In genomic region chr4:72536443-72536842, GRCh38 we compare ENCODE assay signal across 9 cellular contexts. TPM values are rescaled to one million over a fixed set of nuclear protein-coding genes. Genes with fewer than 3 reads are reported as not detected.
"Had no signal": no experiment of that assay in that cellular context is flagged by ENCODE, and none has a peak within 500 bp of the region (broad histone marks: within the 10 kb centered on the region; RNA-seq: fewer than 3 reads in every experiment).

No MANE protein-coding gene starts in this region.

- H3K4me3 ChIP-seq: GM23248, HAP-1 had no signal

- H3K9me3 ChIP-seq: HAP-1 had no signal

- H3K9ac ChIP-seq: GM23248 had no signal

- H3K4me1 ChIP-seq: HAP-1 had no signal

- H2AFZ ChIP-seq: GM23248 had no signal

- ATAC-seq: HCT116, HepG2 had no signal

- H3K36me3 ChIP-seq: HAP-1 had no signal

- FAIRE-seq: HepG2 had no signal

- DNase-seq: GM23248, GOT3, H7, HFFc6 had no signal

- H3K27ac ChIP-seq: GM23248, HL-60 had no signal

RNA-seq across cellular contexts. Expression of gene ADAMTS3, which starts 32.6 kb away (rescaled TPM):
- total RNA-seq: HepG2 had no signal
- polyA plus RNA-seq: HepG2, IgD-negative memory B cell had no signal
